Comparison of ENCODE assay signal across 10 cellular contexts in genomic region chr14:34018125-34018524, GRCh38.
A peak's percentile ranks its signal among the peaks of the same experiment; 100 is the strongest.
DNase-seq lines count a peak whose midpoint lies in the region; ATAC-seq and TF ChIP-seq lines count a peak whose summit lies in the region.
"Had no signal": no experiment of that assay in that cellular context is flagged by ENCODE, and none has a peak within 500 bp of the region (broad histone marks: within the 10 kb centered on the region; RNA-seq: fewer than 3 reads in every experiment).

No MANE protein-coding gene starts in this region.

- intact Hi-C loops in gastrocnemius medialis (cut with DNase I; ENCODE audit: low total_unique reads), result loop anchor here (5.0 kb wide), 1 partner anchor 66 kb away; the partner anchor contains the start of gene EGLN3

- no peak overlapping the region for H3K9ac ChIP-seq in MM.1S (ENCODE audit: low read length)

- TF ChIP-seq POLR2A in gastrocnemius medialis (IDR thresholded peaks at IDR 0.05), result no peak

- peak overlapping the region in 2 of 5 experiments; percentile 0 to 78 for H3K27ac Mint-ChIP-seq in brain

- H3K4me1 ChIP-seq in gastrocnemius medialis (peaks cover 7 to 8% of the 10 kb centered on the region in 2 donors), MM.1S (ENCODE audit: low read length) (no peaks in the 10 kb centered on the region)

- H3K36me3 Mint-ChIP-seq in brain, result no peaks in the 10 kb centered on the region

- no peaks in the 10 kb centered on the region for H3K9me2 ChIP-seq in MM.1S (replicated peaks; ENCODE audit: insufficient read depth, low read length)

- TF ChIP-seq CTCF in brain (conservative IDR thresholded peaks at IDR 0.05) (no peak), gastrocnemius medialis (IDR thresholded peaks at IDR 0.05 in 4 of 5, conservative IDR thresholded peaks at IDR 0.05 in 1 of 5) (no peak), MM.1S (IDR thresholded peaks at IDR 0.05; ENCODE audit: low read length) (no peak)

- H3K27me3 ChIP-seq in gastrocnemius medialis (no peaks in the 10 kb centered on the region), MM.1S (replicated peaks; ENCODE audit: insufficient read depth, low read length) (no peaks in the 10 kb centered on the region)

- H3K27me3 Mint-ChIP-seq in brain, result no peaks in the 10 kb centered on the region

- no peak overlapping the region for H2AFZ ChIP-seq in MM.1S (ENCODE audit: low read length)

- peak overlapping the region in 3 of 5 experiments; percentile 9 to 66 (median 24) for H3K4me3 Mint-ChIP-seq in brain

- H3K27ac ChIP-seq in gastrocnemius medialis (peak overlapping the region; percentile 37 to 68 (median 52)), MM.1S (ENCODE audit: low read length) (no peak overlapping the region)
- H3K27ac ChIP-seq: RWPE1 had no signal

- H3K4me1 Mint-ChIP-seq in brain, result peaks cover 34% of the 10 kb centered on the region

- in situ Hi-C loops in gastrocnemius medialis (cut with MboI; ENCODE audit: low sequenced_read_pairs in 4 of 4), result no loop called here

- H3K36me3 ChIP-seq in gastrocnemius medialis, result no peaks in the 10 kb centered on the region
- H3K36me3 ChIP-seq in MM.1S (replicated peaks; ENCODE audit: insufficient read depth, low read length), result no peaks in the 10 kb centered on the region

- H3F3A ChIP-seq in MM.1S (ENCODE audit: insufficient read depth, low read length), result no peaks in the 10 kb centered on the region

- H3K4me3 ChIP-seq in gastrocnemius medialis (peak overlapping the region; percentile 36 to 44 (median 40)), MM.1S (ENCODE audit: low read length) (no peak overlapping the region)

- H3K4me2 ChIP-seq in MM.1S (ENCODE audit: low read depth, low read length), result no peak overlapping the region

- ATAC-seq in GM18861 (IDR thresholded peaks at IDR 0.05; ENCODE audit: unreplicated experiment) (peak; percentile 23), HG03095 (IDR thresholded peaks at IDR 0.05; ENCODE audit: unreplicated experiment) (peak; percentile 24), gastrocnemius medialis (no peak), GM18909 (IDR thresholded peaks at IDR 0.05; ENCODE audit: poor library complexity, unreplicated experiment) (no peak)

- no peaks in the 10 kb centered on the region for H4K20me1 ChIP-seq in MM.1S (ENCODE audit: insufficient read depth, low read length)

- no peaks in the 10 kb centered on the region for H3K9me3 Mint-ChIP-seq in brain

- H3K9me3 ChIP-seq in gastrocnemius medialis (no peaks in the 10 kb centered on the region), MM.1S (replicated peaks; ENCODE audit: insufficient read depth, low read length) (no peaks in the 10 kb centered on the region)

- no peaks in the 10 kb centered on the region for H3K79me2 ChIP-seq in MM.1S (ENCODE audit: low read length)

- no peak for DNase-seq in gastrocnemius medialis
- DNase-seq in MM.1S, result no peak
- DNase-seq in NCI-H2171 (lab: John Stamatoyannopoulos, UW), result no peak
- DNase-seq: effector CD4-positive, alpha-beta T cell; NCI-H1436 treated with DMSO at 0.1 percent for 48 hours had no signal

Comparison
In these comparisons a context has a peak if more than half of its experiments do, and no peak if none do; other contexts are left out.
1. ATAC-seq: peak in GM18861 (single experiment) and HG03095 (single experiment); none in gastrocnemius medialis (0 of 2) and GM18909 (single experiment).